1 cellular context compared by ENCODE assay signal in the genomic region with DNA sequence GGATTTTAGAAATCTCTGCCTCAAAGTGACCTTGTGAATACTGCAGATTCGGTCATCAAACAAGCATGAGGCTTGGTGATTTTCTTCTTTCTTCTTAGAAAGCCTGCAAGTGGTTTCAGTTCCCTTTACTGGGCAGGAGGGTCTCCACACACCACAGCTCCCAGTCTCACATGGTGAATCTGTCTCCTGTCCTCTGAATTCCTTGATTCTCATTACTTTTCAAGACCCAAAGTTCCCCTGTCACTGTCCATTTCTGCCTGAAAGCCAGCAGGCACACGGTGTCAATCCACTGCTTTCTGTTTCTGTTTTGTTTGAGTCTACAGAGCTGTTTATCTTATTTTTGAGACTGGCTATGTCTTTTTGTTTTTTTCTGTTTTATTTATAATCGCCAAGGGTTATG.
TF ChIP-seq lines count a peak whose summit lies in the region.

No MANE protein-coding gene starts in this region.

TF ChIP-seq in GM12878, 131 proteins besides CTCF, POLR2A, EP300 and RAD21 (continued from another document and continues in another):
- TF ChIP-seq, protein P1, sequence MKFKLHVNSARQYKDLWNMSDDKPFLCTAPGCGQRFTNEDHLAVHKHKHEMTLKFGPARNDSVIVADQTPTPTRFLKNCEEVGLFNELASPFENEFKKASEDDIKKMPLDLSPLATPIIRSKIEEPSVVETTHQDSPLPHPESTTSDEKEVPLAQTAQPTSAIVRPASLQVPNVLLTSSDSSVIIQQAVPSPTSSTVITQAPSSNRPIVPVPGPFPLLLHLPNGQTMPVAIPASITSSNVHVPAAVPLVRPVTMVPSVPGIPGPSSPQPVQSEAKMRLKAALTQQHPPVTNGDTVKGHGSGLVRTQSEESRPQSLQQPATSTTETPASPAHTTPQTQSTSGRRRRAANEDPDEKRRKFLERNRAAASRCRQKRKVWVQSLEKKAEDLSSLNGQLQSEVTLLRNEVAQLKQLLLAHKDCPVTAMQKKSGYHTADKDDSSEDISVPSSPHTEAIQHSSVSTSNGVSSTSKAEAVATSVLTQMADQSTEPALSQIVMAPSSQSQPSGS (IDR thresholded peaks at IDR 0.05; ENCODE audit: low read length): no peak
- TF ChIP-seq NRF1 (conservative IDR thresholded peaks at IDR 0.05; ENCODE audit: low read depth, low read length) (no peak), ZNF207 (IDR thresholded peaks at IDR 0.05; ENCODE audit: borderline replicate concordance) (no peak), ZNF687 (IDR thresholded peaks at IDR 0.05) (no peak), RBBP5 (conservative IDR thresholded peaks at IDR 0.05) (no peak), SMAD5 (IDR thresholded peaks at IDR 0.05; ENCODE audit: low read depth) (no peak), CHD4 (IDR thresholded peaks at IDR 0.05) (no peak), ZSCAN29 (IDR thresholded peaks at IDR 0.05) (no peak), STAT3 (IDR thresholded peaks at IDR 0.05; ENCODE audit: low read depth, low read length) (no peak), MYB (IDR thresholded peaks at IDR 0.05; ENCODE audit: borderline replicate concordance, low read depth, low read length) (no peak), RAD51 (IDR thresholded peaks at IDR 0.05) (no peak), ZBED1 (IDR thresholded peaks at IDR 0.05; ENCODE audit: borderline replicate concordance) (no peak), HDGF (IDR thresholded peaks at IDR 0.05) (no peak), ZBTB40 (IDR thresholded peaks at IDR 0.05; ENCODE audit: borderline replicate concordance) (no peak), NFYA (IDR thresholded peaks at IDR 0.05; ENCODE audit: borderline replicate concordance, low read depth, low read length) (no peak), CEBPB (IDR thresholded peaks at IDR 0.05; ENCODE audit: borderline replicate concordance in 1 of 2, low read depth in 2 of 2, low read length in 2 of 2) (no peak), ZNF384 (IDR thresholded peaks at IDR 0.05; ENCODE audit: borderline replicate concordance, low read depth, low read length) (no peak), SP1 (IDR thresholded peaks at IDR 0.05; ENCODE audit: low read depth, low read length) (no peak), ZNF592 (IDR thresholded peaks at IDR 0.05) (no peak), TCF12 (IDR thresholded peaks at IDR 0.05; ENCODE audit: low read depth, low read length) (no peak), FOXK2 (IDR thresholded peaks at IDR 0.05) (no peak)
- TF ChIP-seq, protein P2, sequence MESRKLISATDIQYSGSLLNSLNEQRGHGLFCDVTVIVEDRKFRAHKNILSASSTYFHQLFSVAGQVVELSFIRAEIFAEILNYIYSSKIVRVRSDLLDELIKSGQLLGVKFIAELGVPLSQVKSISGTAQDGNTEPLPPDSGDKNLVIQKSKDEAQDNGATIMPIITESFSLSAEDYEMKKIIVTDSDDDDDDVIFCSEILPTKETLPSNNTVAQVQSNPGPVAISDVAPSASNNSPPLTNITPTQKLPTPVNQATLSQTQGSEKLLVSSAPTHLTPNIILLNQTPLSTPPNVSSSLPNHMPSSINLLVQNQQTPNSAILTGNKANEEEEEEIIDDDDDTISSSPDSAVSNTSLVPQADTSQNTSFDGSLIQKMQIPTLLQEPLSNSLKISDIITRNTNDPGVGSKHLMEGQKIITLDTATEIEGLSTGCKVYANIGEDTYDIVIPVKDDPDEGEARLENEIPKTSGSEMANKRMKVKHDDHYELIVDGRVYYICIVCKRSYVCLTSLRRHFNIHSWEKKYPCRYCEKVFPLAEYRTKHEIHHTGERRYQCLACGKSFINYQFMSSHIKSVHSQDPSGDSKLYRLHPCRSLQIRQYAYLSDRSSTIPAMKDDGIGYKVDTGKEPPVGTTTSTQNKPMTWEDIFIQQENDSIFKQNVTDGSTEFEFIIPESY (IDR thresholded peaks at IDR 0.05): no peak
- TF ChIP-seq, protein P3, sequence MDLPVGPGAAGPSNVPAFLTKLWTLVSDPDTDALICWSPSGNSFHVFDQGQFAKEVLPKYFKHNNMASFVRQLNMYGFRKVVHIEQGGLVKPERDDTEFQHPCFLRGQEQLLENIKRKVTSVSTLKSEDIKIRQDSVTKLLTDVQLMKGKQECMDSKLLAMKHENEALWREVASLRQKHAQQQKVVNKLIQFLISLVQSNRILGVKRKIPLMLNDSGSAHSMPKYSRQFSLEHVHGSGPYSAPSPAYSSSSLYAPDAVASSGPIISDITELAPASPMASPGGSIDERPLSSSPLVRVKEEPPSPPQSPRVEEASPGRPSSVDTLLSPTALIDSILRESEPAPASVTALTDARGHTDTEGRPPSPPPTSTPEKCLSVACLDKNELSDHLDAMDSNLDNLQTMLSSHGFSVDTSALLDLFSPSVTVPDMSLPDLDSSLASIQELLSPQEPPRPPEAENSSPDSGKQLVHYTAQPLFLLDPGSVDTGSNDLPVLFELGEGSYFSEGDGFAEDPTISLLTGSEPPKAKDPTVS (IDR thresholded peaks at IDR 0.05; ENCODE audit: low read depth, low read length): no peak
- TF ChIP-seq, protein P4, sequence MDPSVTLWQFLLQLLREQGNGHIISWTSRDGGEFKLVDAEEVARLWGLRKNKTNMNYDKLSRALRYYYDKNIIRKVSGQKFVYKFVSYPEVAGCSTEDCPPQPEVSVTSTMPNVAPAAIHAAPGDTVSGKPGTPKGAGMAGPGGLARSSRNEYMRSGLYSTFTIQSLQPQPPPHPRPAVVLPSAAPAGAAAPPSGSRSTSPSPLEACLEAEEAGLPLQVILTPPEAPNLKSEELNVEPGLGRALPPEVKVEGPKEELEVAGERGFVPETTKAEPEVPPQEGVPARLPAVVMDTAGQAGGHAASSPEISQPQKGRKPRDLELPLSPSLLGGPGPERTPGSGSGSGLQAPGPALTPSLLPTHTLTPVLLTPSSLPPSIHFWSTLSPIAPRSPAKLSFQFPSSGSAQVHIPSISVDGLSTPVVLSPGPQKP (IDR thresholded peaks at IDR 0.05; ENCODE audit: low read depth, low read length): no peak
- TF ChIP-seq, protein P5, sequence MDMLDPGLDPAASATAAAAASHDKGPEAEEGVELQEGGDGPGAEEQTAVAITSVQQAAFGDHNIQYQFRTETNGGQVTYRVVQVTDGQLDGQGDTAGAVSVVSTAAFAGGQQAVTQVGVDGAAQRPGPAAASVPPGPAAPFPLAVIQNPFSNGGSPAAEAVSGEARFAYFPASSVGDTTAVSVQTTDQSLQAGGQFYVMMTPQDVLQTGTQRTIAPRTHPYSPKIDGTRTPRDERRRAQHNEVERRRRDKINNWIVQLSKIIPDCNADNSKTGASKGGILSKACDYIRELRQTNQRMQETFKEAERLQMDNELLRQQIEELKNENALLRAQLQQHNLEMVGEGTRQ (IDR thresholded peaks at IDR 0.05; ENCODE audit: borderline replicate concordance, low read depth, low read length): no peak
- TF ChIP-seq, protein P6, sequence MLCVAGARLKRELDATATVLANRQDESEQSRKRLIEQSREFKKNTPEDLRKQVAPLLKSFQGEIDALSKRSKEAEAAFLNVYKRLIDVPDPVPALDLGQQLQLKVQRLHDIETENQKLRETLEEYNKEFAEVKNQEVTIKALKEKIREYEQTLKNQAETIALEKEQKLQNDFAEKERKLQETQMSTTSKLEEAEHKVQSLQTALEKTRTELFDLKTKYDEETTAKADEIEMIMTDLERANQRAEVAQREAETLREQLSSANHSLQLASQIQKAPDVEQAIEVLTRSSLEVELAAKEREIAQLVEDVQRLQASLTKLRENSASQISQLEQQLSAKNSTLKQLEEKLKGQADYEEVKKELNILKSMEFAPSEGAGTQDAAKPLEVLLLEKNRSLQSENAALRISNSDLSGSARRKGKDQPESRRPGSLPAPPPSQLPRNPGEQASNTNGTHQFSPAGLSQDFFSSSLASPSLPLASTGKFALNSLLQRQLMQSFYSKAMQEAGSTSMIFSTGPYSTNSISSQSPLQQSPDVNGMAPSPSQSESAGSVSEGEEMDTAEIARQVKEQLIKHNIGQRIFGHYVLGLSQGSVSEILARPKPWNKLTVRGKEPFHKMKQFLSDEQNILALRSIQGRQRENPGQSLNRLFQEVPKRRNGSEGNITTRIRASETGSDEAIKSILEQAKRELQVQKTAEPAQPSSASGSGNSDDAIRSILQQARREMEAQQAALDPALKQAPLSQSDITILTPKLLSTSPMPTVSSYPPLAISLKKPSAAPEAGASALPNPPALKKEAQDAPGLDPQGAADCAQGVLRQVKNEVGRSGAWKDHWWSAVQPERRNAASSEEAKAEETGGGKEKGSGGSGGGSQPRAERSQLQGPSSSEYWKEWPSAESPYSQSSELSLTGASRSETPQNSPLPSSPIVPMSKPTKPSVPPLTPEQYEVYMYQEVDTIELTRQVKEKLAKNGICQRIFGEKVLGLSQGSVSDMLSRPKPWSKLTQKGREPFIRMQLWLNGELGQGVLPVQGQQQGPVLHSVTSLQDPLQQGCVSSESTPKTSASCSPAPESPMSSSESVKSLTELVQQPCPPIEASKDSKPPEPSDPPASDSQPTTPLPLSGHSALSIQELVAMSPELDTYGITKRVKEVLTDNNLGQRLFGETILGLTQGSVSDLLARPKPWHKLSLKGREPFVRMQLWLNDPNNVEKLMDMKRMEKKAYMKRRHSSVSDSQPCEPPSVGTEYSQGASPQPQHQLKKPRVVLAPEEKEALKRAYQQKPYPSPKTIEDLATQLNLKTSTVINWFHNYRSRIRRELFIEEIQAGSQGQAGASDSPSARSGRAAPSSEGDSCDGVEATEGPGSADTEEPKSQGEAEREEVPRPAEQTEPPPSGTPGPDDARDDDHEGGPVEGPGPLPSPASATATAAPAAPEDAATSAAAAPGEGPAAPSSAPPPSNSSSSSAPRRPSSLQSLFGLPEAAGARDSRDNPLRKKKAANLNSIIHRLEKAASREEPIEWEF (IDR thresholded peaks at IDR 0.05; ENCODE audit: insufficient replicate concordance, low read depth, low read length): no peak
